Comparison of ENCODE assay signal across 39 cellular contexts in genomic region chr6:168300975-168301647, GRCh38. TPM values are rescaled to one million over a fixed set of nuclear protein-coding genes. Genes with fewer than 3 reads are reported as not detected.
DNase-seq lines count a peak whose midpoint lies in the region; ATAC-seq lines count a peak whose summit lies in the region.
"Had no signal": no experiment of that assay in that cellular context is flagged by ENCODE, and none has a peak within 500 bp of the region (broad histone marks: within the 10 kb centered on the region; RNA-seq: fewer than 3 reads in every experiment).

No MANE protein-coding gene starts in this region.

- no peak overlapping the region for H3K23ac ChIP-seq in mesendoderm (ENCODE audit: low read length)

- H2BK5ac ChIP-seq in mesendoderm (ENCODE audit: low read length) = no peak overlapping the region

- H3K4me1 ChIP-seq in iPS-18a (ENCODE audit: control insufficient read depth, low read depth, low read length) = peaks cover 17% of the 10 kb centered on the region
- peaks cover 8% of the 10 kb centered on the region for H3K4me1 ChIP-seq in mesendoderm (ENCODE audit: control insufficient read depth, low read depth, low read length)
- H3K4me1 ChIP-seq: gastrocnemius medialis, upper lobe of left lung had no signal

- H2BK15ac ChIP-seq in mesendoderm (replicated peaks; ENCODE audit: low read depth) = no peak overlapping the region

- H3K9me3 ChIP-seq in iPS-18a (ENCODE audit: control insufficient read depth, low read depth, low read length) = no peaks in the 10 kb centered on the region
- H3K9me3 ChIP-seq: gastrocnemius medialis, left lung, upper lobe of left lung had no signal

- no peak overlapping the region for H3K4me2 ChIP-seq in mesendoderm (ENCODE audit: low read length)

- no peaks in the 10 kb centered on the region for H3K9me3 Mint-ChIP-seq in activated CD8-positive, alpha-beta memory T cell treated with anti-CD3 and anti-CD28 coated beads, Interleukin-2, amount 10 ng/mL, durations not matched to agents 7 days and 5 days (ENCODE audit: low read depth)
- peaks cover 0 to 4% (median 0%) of the 10 kb centered on the region in 9 donors for H3K9me3 Mint-ChIP-seq in naive thymus-derived CD8-positive, alpha-beta T cell
- H3K9me3 Mint-ChIP-seq: activated CD8-positive, alpha-beta T cell treated with anti-CD3 and anti-CD28 coated beads for 36 hours; activated T-helper 17 cell treated with anti-CD3 and anti-CD28 coated beads, Interleukin-2, amount 50 U/mL, for 72 hours; naive thymus-derived CD4-positive, alpha-beta T cell; T-helper 2 cell treated with Interferon-gamma antibody and Interleukin-4, amounts not matched to agents 5 μg/mL and 100 μg/mL, for 36 hours had no signal

- intact Hi-C loops in left ventricle myocardium superior (cut with micrococcal nuclease) = no loop called here

- no peak overlapping the region for H2BK120ac ChIP-seq in mesendoderm (ENCODE audit: low read depth, low read length)

- no peaks in the 10 kb centered on the region for H3K79me1 ChIP-seq in mesendoderm (ENCODE audit: low read length)

- no peaks in the 10 kb centered on the region for H3K79me2 ChIP-seq in mesendoderm (ENCODE audit: control insufficient read depth, insufficient read depth, low read length)

- no peaks in the 10 kb centered on the region for H3K4me1 Mint-ChIP-seq in activated CD8-positive, alpha-beta memory T cell treated with anti-CD3 and anti-CD28 coated beads, Interleukin-2, amount 10 ng/mL, durations not matched to agents 7 days and 5 days
- H3K4me1 Mint-ChIP-seq in naive thymus-derived CD8-positive, alpha-beta T cell = no peaks in the 10 kb centered on the region
- H3K4me1 Mint-ChIP-seq: activated CD4-positive, alpha-beta T cell treated with anti-CD3 and anti-CD28 coated beads for 36 hours; activated T-helper 17 cell treated with anti-CD3 and anti-CD28 coated beads, Interleukin-2, amount 50 U/mL, for 72 hours; CD14-positive monocyte; naive thymus-derived CD4-positive, alpha-beta T cell had no signal

- H3K4me3 ChIP-seq in iPS-18a (ENCODE audit: low read length) (peak overlapping the region; percentile 26), mesendoderm (ENCODE audit: low read length) (no peak overlapping the region)
- H3K4me3 ChIP-seq: gastrocnemius medialis, left lung, upper lobe of left lung had no signal

- POLR2A ChIA-PET in naive thymus-derived CD8-positive, alpha-beta T cell (lab: Charles Lee) = no interaction called here

- WGBS in mesendoderm (ENCODE audit: extremely low coverage, insufficient coverage, low lambda C conversion rate) = no CpG with 5 or more reads among the region's 20 CpGs

- CTCF ChIA-PET in activated CD8-positive, alpha-beta memory T cell treated with anti-CD3 and anti-CD28 coated beads, Interleukin-2, amount 10 ng/mL, durations not matched to agents 7 days and 5 days (lab: Charles Lee) = interaction anchor here (0.9 kb wide), 1 partner anchor 25 kb away, joined by 3 read pairs; no protein-coding TSS in a partner anchor

- peaks cover 4% of the 10 kb centered on the region for H3K27me3 Mint-ChIP-seq in activated CD8-positive, alpha-beta memory T cell treated with anti-CD3 and anti-CD28 coated beads, Interleukin-2, amount 10 ng/mL, durations not matched to agents 7 days and 5 days
- H3K27me3 Mint-ChIP-seq in naive thymus-derived CD8-positive, alpha-beta T cell = peaks cover 0 to 58% (median 9%) of the 10 kb centered on the region in 5 donors

- ATAC-seq in activated CD8-positive, alpha-beta memory T cell treated with anti-CD3 and anti-CD28 coated beads, Interleukin-2, amount 10 ng/mL, durations not matched to agents 7 days and 5 days = no peak
- no peak for ATAC-seq in left ventricle myocardium superior
- no peak for ATAC-seq in naive thymus-derived CD8-positive, alpha-beta T cell
- ATAC-seq: activated CD4-positive, alpha-beta T cell treated with anti-CD3 and anti-CD28 coated beads for 36 hours; activated CD8-positive, alpha-beta T cell treated with anti-CD3 and anti-CD28 coated beads for 36 hours; activated T-helper 17 cell treated with anti-CD3 and anti-CD28 coated beads, Interleukin-2, amount 50 U/mL, for 72 hours; gastrocnemius medialis; left lung; naive thymus-derived CD4-positive, alpha-beta T cell had no signal

- H4K5ac ChIP-seq in mesendoderm (ENCODE audit: low read length) = no peak overlapping the region

- peak overlapping the region; percentile 64 for H3K18ac ChIP-seq in mesendoderm (ENCODE audit: low read length)

- H3K9ac ChIP-seq in iPS-18a (ENCODE audit: low read length) (no peak overlapping the region), mesendoderm (ENCODE audit: low read length) (no peak overlapping the region)

- H3K27ac Mint-ChIP-seq in activated CD8-positive, alpha-beta memory T cell treated with anti-CD3 and anti-CD28 coated beads, Interleukin-2, amount 10 ng/mL, durations not matched to agents 7 days and 5 days = no peak overlapping the region
- no peak overlapping the region for H3K27ac Mint-ChIP-seq in naive thymus-derived CD8-positive, alpha-beta T cell
- H3K27ac Mint-ChIP-seq: activated CD4-positive, alpha-beta T cell treated with anti-CD3 and anti-CD28 coated beads for 36 hours; activated CD8-positive, alpha-beta T cell treated with anti-CD3 and anti-CD28 coated beads for 36 hours; activated T-helper 17 cell treated with anti-CD3 and anti-CD28 coated beads, Interleukin-2, amount 50 U/mL, for 72 hours; CD14-positive monocyte; HFFc6; naive thymus-derived CD4-positive, alpha-beta T cell; T-helper 2 cell treated with Interferon-gamma antibody and Interleukin-4, amounts not matched to agents 5 μg/mL and 100 μg/mL, for 36 hours had no signal

- peak overlapping the region; percentile 8 for H3K56ac ChIP-seq in mesendoderm (ENCODE audit: low read length)

- no peak overlapping the region for H3K4ac ChIP-seq in mesendoderm (ENCODE audit: low read depth, low read length)

- peak; percentile 15 for DNase-seq in activated CD8-positive, alpha-beta memory T cell treated with anti-CD3 and anti-CD28 coated beads, Interleukin-2, amount 50 U/mL, for 48 hours
- no peak for DNase-seq in activated CD8-positive, alpha-beta memory T cell treated with anti-CD3 and anti-CD28 coated beads, Interleukin-2, amount 10 ng/mL, durations not matched to agents 7 days and 5 days
- DNase-seq in mesendoderm (no peak), left ventricle myocardium superior (no peak), NCI-H69 (lab: John Stamatoyannopoulos, UW) (no peak)
- no peak for DNase-seq in activated CD4-positive, CD25-positive, alpha-beta regulatory T cell (lab: John Stamatoyannopoulos, UW)
- DNase-seq in naive thymus-derived CD8-positive, alpha-beta T cell = no peak
- DNase-seq: 8988T; activated CD4-positive, alpha-beta T cell treated with anti-CD3 and anti-CD28 coated beads for 36 hours; activated CD8-positive, alpha-beta T cell treated with anti-CD3 and anti-CD28 coated beads for 36 hours; activated naive CD4-positive, alpha-beta T cell treated with anti-CD3 and anti-CD28 coated beads, Interleukin-2, amount 50 U/mL, for 16 hours; amniotic stem cell; brain microvascular endothelial cell; cerebellar nuclear complex; dermis blood vessel endothelial cell; DMS79 treated with DMSO at 0.1 percent for 48 hours; gastrocnemius medialis; GDM1; HFFc6; KG1; left lung; midbrain; naive thymus-derived CD4-positive, alpha-beta T cell; NCI-H1105; NCI-H1930; NCI-H2171 treated with DMSO at 0.1 percent for 48 hours; NCI-H524 treated with DMSO at 0.1 percent for 48 hours; NK-92 treated with Interleukin-12 subunit alpha and Interleukin-12 subunit beta, amount 100 ng/mL, for 24 hours; stimulated activated naive CD4-positive, alpha-beta T cell had no signal

- H4K8ac ChIP-seq in mesendoderm (ENCODE audit: low read depth, low read length) = no peak overlapping the region

- H3K27ac ChIP-seq in iPS-18a (ENCODE audit: low read length) = no peak overlapping the region
- H3K27ac ChIP-seq in mesendoderm (ENCODE audit: low read depth, low read length) = peak overlapping the region; percentile 68
- H3K27ac ChIP-seq: brain microvascular endothelial cell, gastrocnemius medialis, left lung, upper lobe of left lung had no signal

- H2AK5ac ChIP-seq in mesendoderm (ENCODE audit: low read length) = no peak overlapping the region

- H3K4me3 Mint-ChIP-seq in activated CD8-positive, alpha-beta memory T cell treated with anti-CD3 and anti-CD28 coated beads, Interleukin-2, amount 10 ng/mL, durations not matched to agents 7 days and 5 days = no peak overlapping the region
- H3K4me3 Mint-ChIP-seq in naive thymus-derived CD8-positive, alpha-beta T cell = no peak overlapping the region
- H3K4me3 Mint-ChIP-seq: activated CD4-positive, alpha-beta T cell treated with anti-CD3 and anti-CD28 coated beads for 36 hours; activated CD8-positive, alpha-beta T cell treated with anti-CD3 and anti-CD28 coated beads for 36 hours; activated T-helper 17 cell treated with anti-CD3 and anti-CD28 coated beads, Interleukin-2, amount 50 U/mL, for 72 hours; CD14-positive monocyte; HFFc6; naive thymus-derived CD4-positive, alpha-beta T cell; T-helper 2 cell treated with Interferon-gamma antibody and Interleukin-4, amounts not matched to agents 5 μg/mL and 100 μg/mL, for 36 hours had no signal

- H3K36me3 ChIP-seq in iPS-18a (ENCODE audit: control insufficient read depth, low read depth, low read length) (no peaks in the 10 kb centered on the region), mesendoderm (ENCODE audit: control insufficient read depth, insufficient read depth, low read length) (no peaks in the 10 kb centered on the region)
- H3K36me3 ChIP-seq: brain microvascular endothelial cell, gastrocnemius medialis, left lung, upper lobe of left lung had no signal

- no peaks in the 10 kb centered on the region for H3K36me3 Mint-ChIP-seq in activated CD8-positive, alpha-beta memory T cell treated with anti-CD3 and anti-CD28 coated beads, Interleukin-2, amount 10 ng/mL, durations not matched to agents 7 days and 5 days
- H3K36me3 Mint-ChIP-seq in naive thymus-derived CD8-positive, alpha-beta T cell = no peaks in the 10 kb centered on the region
- H3K36me3 Mint-ChIP-seq: CD14-positive monocyte; naive thymus-derived CD4-positive, alpha-beta T cell had no signal

- H3K27me3 ChIP-seq in iPS-18a (ENCODE audit: control insufficient read depth, insufficient read depth, low read length) (peaks cover 51% of the 10 kb centered on the region), mesendoderm (ENCODE audit: insufficient read depth, low read length, poor library complexity) (no peaks in the 10 kb centered on the region)
- H3K27me3 ChIP-seq: brain microvascular endothelial cell, gastrocnemius medialis, left lung, upper lobe of left lung had no signal

RNA-seq across cellular contexts. Expression of gene DACT2, which starts 18.5 kb away (rescaled TPM):
- under 1 TPM in 1 of 2 experiments, not detected in 1; 0.91 TPM for total RNA-seq in activated CD8-positive, alpha-beta memory T cell treated with anti-CD3 and anti-CD28 coated beads, Interleukin-2, amount 10 ng/mL, durations not matched to agents 7 days and 5 days
- polyA plus RNA-seq in mesendoderm (2013, experiment 1 of 2) = 0.35 TPM
- polyA plus RNA-seq in mesendoderm (2013, experiment 2 of 2) = 0.55 TPM
- total RNA-seq in left ventricle myocardium superior = 0.92 TPM
- not detected for total RNA-seq in naive thymus-derived CD8-positive, alpha-beta T cell
- not detected for polyA plus RNA-seq in naive thymus-derived CD8-positive, alpha-beta T cell
- total RNA-seq: activated CD8-positive, alpha-beta T cell treated with anti-CD3 and anti-CD28 coated beads for 36 hours; dermis blood vessel endothelial cell; endothelial cell of umbilical vein; fibroblast of lung; HFFc6; HT1080; MCF 10A; osteoblast had no signal
- polyA plus RNA-seq: CD14-positive monocyte; endothelial cell of umbilical vein; fibroblast of lung; naive thymus-derived CD4-positive, alpha-beta T cell had no signal
